ENCODE assay signal across 12 cellular contexts in the genomic region with DNA sequence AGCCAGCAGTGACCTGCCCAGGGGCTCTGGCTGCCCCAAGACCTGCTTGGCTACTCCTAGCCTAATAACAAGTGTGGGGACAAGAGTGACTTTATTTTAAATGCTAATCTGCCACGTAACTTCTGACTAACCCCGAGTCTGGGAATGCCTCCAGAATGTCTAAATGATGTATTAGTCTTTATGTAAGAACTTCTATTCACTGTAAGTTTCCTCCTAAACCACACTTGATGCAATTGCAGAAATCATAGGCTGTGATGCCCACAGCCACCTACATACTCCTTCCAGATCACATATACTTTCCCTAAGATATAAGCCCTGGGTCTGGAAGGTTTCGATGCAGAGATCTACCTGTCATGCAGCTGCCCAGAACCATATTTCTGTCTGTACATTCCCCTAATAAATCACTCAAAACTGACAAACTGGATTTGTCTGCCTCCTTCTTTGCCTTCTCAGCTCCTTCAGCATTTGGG. TPM values are rescaled to one million over a fixed set of nuclear protein-coding genes. Genes with fewer than 3 reads are reported as not detected.
DNase-seq lines count a peak whose midpoint lies in the region; ATAC-seq and TF ChIP-seq lines count a peak whose summit lies in the region.
"Had no signal": no experiment of that assay in that cellular context is flagged by ENCODE, and none has a peak within 500 bp of the region (broad histone marks: within the 10 kb centered on the region; RNA-seq: fewer than 3 reads in every experiment).

No MANE protein-coding gene starts in this region.

- TF ChIP-seq CTCF in right atrium auricular region (IDR thresholded peaks at IDR 0.05) (no peak), body of pancreas (IDR thresholded peaks at IDR 0.05) (no peak)

- H3K27me3 ChIP-seq in right atrium auricular region = no peaks in the 10 kb centered on the region
- H3K27me3 ChIP-seq in body of pancreas = no peaks in the 10 kb centered on the region

- H3K36me3 ChIP-seq in right atrium auricular region (no peaks in the 10 kb centered on the region), body of pancreas (replicated peaks in 1 of 2; ENCODE audit: insufficient read depth in 1 of 2, low read depth in 2 of 2) (no peaks in the 10 kb centered on the region)

- TF ChIP-seq POLR2A in body of pancreas (IDR thresholded peaks at IDR 0.05) = no peak

- peaks cover 0 to 17% of the 10 kb centered on the region in 2 donors for H3K4me1 ChIP-seq in right atrium auricular region
- H3K4me1 ChIP-seq in body of pancreas = no peaks in the 10 kb centered on the region

- DNase-seq in left ventricle myocardium superior (no peak), right atrium auricular region (ENCODE audit: low spot score) (no peak), body of pancreas (peak in 3 of 4 donors; percentile 25 to 40 (median 29)), kidney tubule cell (ENCODE audit: low spot score) (peak; percentile 70), AML-193 (lab: John Stamatoyannopoulos, UW) (no peak), NCI-H2196 treated with DMSO at 0.1 percent for 48 hours (lab: John Stamatoyannopoulos, UW; ENCODE audit: unreplicated experiment) (no peak), NCI-H2107 (lab: John Stamatoyannopoulos, UW) (no peak)
- DNase-seq in activated CD8-positive, alpha-beta memory T cell treated with anti-CD3 and anti-CD28 coated beads, Interleukin-2, amount 50 U/mL, for 4 hours = no peak
- DNase-seq: effector CD8-positive, alpha-beta T cell; left cardiac atrium; NCI-H2029 treated with DMSO at 0.1 percent for 48 hours had no signal

- intact Hi-C loops in left ventricle myocardium superior (cut with micrococcal nuclease) = no loop called here
- intact Hi-C loops in body of pancreas (cut with DNase I) = no loop called here

- H3K27ac ChIP-seq in right atrium auricular region (no peak overlapping the region), body of pancreas (peak overlapping the region in 2 of 4 donors; percentile 32 to 36)
- H3K27ac ChIP-seq: A549 had no signal

- WGBS in body of pancreas, 2 donors = 42 to 43% methylated on average over 3 of the region's 3 CpGs

- ATAC-seq in left ventricle myocardium superior (peak; percentile 42), body of pancreas (peak; percentile 71)

- H3K4me3 ChIP-seq in right atrium auricular region = no peak overlapping the region
- no peak overlapping the region for H3K4me3 ChIP-seq in body of pancreas
- H3K4me3 ChIP-seq: A549 had no signal

- H3K9me3 ChIP-seq in right atrium auricular region (no peaks in the 10 kb centered on the region), body of pancreas (no peaks in the 10 kb centered on the region)
- H3K9me3 ChIP-seq: A549 had no signal

RNA-seq across cellular contexts. Expression of gene VPS45, which starts 5.9 kb away (rescaled TPM):
- total RNA-seq in left ventricle myocardium superior (50.6 TPM), right atrium auricular region (10 to 100 TPM; 34.9 to 38.8 TPM), body of pancreas (10 to 100 TPM; 30.9 to 34.3 TPM)

RNA-seq across cellular contexts. Expression of gene OTUD7B, which starts 51.1 kb away (rescaled TPM):
- total RNA-seq in left ventricle myocardium superior = 23.0 TPM
- total RNA-seq in right atrium auricular region = 10 to 100 TPM; 12.1 to 20.0 TPM
- total RNA-seq in body of pancreas = 10 to 100 TPM in 1 of 2 donors, 1 to 10 TPM in 1; 8.6 to 13.2 TPM

Comparison
In these comparisons a context has a peak if more than half of its experiments do, and no peak if none do; other contexts are left out.
1. DNase-seq: peak in body of pancreas (3 of 4) and kidney tubule cell (single experiment); none in left ventricle myocardium superior (single experiment), right atrium auricular region (single experiment), AML-193 (0 of 2), activated CD8-positive, alpha-beta memory T cell treated with anti-CD3 and anti-CD28 coated beads, Interleukin-2, amount 50 U/mL, for 4 hours (single experiment), NCI-H2196 treated with DMSO at 0.1 percent for 48 hours (single experiment) and NCI-H2107 (single experiment).